ENCODE assay signal across 19 cellular contexts in genomic region chr4:64068096-64068495, GRCh38.
"Had no signal": no experiment of that assay in that cellular context is flagged by ENCODE, and none has a peak within 500 bp of the region (broad histone marks: within the 10 kb centered on the region; RNA-seq: fewer than 3 reads in every experiment).

No MANE protein-coding gene starts in this region.

- H3K4me3 ChIP-seq: ascending aorta, lung, thyroid gland, vagina had no signal

- ATAC-seq: activated CD4-positive, CD25-positive, alpha-beta regulatory T cell treated with anti-CD3 and anti-CD28 coated beads, Interleukin-2, amount 50 U/mL, for 24 hours; activated T-cell treated with anti-CD3 and anti-CD28 coated beads, Interleukin-2, amount 50 U/mL, for 72 hours; esophagus mucosa had no signal

- H3K27ac Mint-ChIP-seq: activated T-cell treated with anti-CD3 and anti-CD28 coated beads, Interleukin-2, amount 50 U/mL, for 72 hours; nephron progenitor cell had no signal

- H3K4me1 Mint-ChIP-seq: nephron progenitor cell had no signal

- H3K27ac ChIP-seq: ascending aorta, thyroid gland, vagina had no signal

- H3K36me3 ChIP-seq: ascending aorta, thyroid gland, vagina had no signal

- H3K27me3 ChIP-seq: ascending aorta, thyroid gland, vagina had no signal

- H3K4me1 ChIP-seq: ascending aorta, thyroid gland, vagina had no signal

- DNase-seq: activated CD4-positive, alpha-beta T cell treated with anti-CD3 and anti-CD28 coated beads, Interleukin-2, amount 50 U/mL, for 1 hour; activated CD8-positive, alpha-beta memory T cell treated with anti-CD3 and anti-CD28 coated beads, Interleukin-2, amount 50 U/mL, for 48 hours; activated effector memory CD4-positive, alpha-beta T cell treated with anti-CD3 and anti-CD28 coated beads, Interleukin-2, amount 50 U/mL, for 16 hours; activated naive CD4-positive, alpha-beta T cell treated with anti-CD3 and anti-CD28 coated beads, Interleukin-2, amount 50 U/mL, for 16 hours; activated T-cell treated with anti-CD3 and anti-CD28 coated beads, Interleukin-2, amount 50 U/mL, for 72 hours; effector CD4-positive, alpha-beta T cell; nephron progenitor cell; occipital lobe; posterior cingulate gyrus; stimulated activated CD4-positive, alpha-beta T cell treated with anti-CD3 and anti-CD28 coated beads, Interleukin-12 subunit alpha, Interleukin-12 subunit beta, amount 100 ng/mL, for 4 hours; stimulated activated CD4-positive, alpha-beta T cell treated with anti-CD3 and anti-CD28 coated beads, Interleukin-1b, Interleukin-23, amount 100 ng/mL, for 48 hours; stimulated activated naive CD4-positive, alpha-beta T cell treated with Interleukin-2 at 50 U/mL for 16 hours; T1000; thyroid gland had no signal

- H3K4me3 Mint-ChIP-seq: activated T-cell treated with anti-CD3 and anti-CD28 coated beads, Interleukin-2, amount 50 U/mL, for 72 hours; nephron progenitor cell had no signal

- H3K9me3 Mint-ChIP-seq: nephron progenitor cell had no signal

- H3K9me3 ChIP-seq: ascending aorta, thyroid gland, vagina had no signal
